1 cellular context compared by ENCODE assay signal in genomic region chr4:7524064-7524682, GRCh38.
TF ChIP-seq lines count a peak whose summit lies in the region.

No MANE protein-coding gene starts in this region.

TF ChIP-seq in H1, 55 proteins besides CTCF, POLR2A, EP300 and RAD21:
- no peak for TF ChIP-seq RBBP5 (IDR thresholded peaks at IDR 0.05; ENCODE audit: borderline replicate concordance, low read depth, low read length)
- no peak for TF ChIP-seq KDM1A (IDR thresholded peaks at IDR 0.05; ENCODE audit: borderline replicate concordance, low read length)
- TF ChIP-seq GABPA (IDR thresholded peaks at IDR 0.05; ENCODE audit: borderline replicate concordance, insufficient read depth, low read length): no peak
- TF ChIP-seq BRCA1 (IDR thresholded peaks at IDR 0.05; ENCODE audit: low read depth, low read length): no peak
- no peak for TF ChIP-seq YY1 (IDR thresholded peaks at IDR 0.05; ENCODE audit: low read depth, low read length)
- TF ChIP-seq CREB1 (IDR thresholded peaks at IDR 0.05): no peak
- no peak for TF ChIP-seq BCL11A (IDR thresholded peaks at IDR 0.05; ENCODE audit: low read depth in 2 of 2, low read length in 2 of 2)
- no peak for TF ChIP-seq PHF8 (conservative IDR thresholded peaks at IDR 0.05; ENCODE audit: low read depth, low read length)
- TF ChIP-seq USF2 (IDR thresholded peaks at IDR 0.05; ENCODE audit: low read length): no peak
- no peak for TF ChIP-seq POLR2AphosphoS5 (IDR thresholded peaks at IDR 0.05; ENCODE audit: low read depth, low read length)
- TF ChIP-seq NRF1 (IDR thresholded peaks at IDR 0.05; ENCODE audit: low read depth, low read length): no peak
- TF ChIP-seq, protein P1, sequence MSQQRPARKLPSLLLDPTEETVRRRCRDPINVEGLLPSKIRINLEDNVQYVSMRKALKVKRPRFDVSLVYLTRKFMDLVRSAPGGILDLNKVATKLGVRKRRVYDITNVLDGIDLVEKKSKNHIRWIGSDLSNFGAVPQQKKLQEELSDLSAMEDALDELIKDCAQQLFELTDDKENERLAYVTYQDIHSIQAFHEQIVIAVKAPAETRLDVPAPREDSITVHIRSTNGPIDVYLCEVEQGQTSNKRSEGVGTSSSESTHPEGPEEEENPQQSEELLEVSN (IDR thresholded peaks at IDR 0.05): no peak
TF ChIP-seq in H1: peak in this region for 0.
